32 cellular contexts compared by ENCODE assay signal in genomic region chr20:10927011-10927583, GRCh38.
DNase-seq lines count a peak whose midpoint lies in the region; ATAC-seq, FAIRE-seq and TF ChIP-seq lines count a peak whose summit lies in the region.
"Had no signal": no experiment of that assay in that cellular context is flagged by ENCODE, and none has a peak within 500 bp of the region (broad histone marks: within the 10 kb centered on the region; RNA-seq: fewer than 3 reads in every experiment).

No MANE protein-coding gene starts in this region.

- no peaks in the 10 kb centered on the region for H3K4me1 Mint-ChIP-seq in activated CD4-positive, alpha-beta T cell treated with anti-CD3 and anti-CD28 coated beads for 36 hours
- H3K4me1 Mint-ChIP-seq: stimulated activated memory B cell treated with anti-CD40 and anti-IgM and Interleukin-4, amounts not matched to agents 10 μg/mL and 1 μg/mL and 100 μg/mL, for 72 hours had no signal

- no peaks in the 10 kb centered on the region for H3K79me2 ChIP-seq in hepatocyte

- H3K27ac ChIP-seq in A549 (peak overlapping the region in 1 of 2 experiments; percentile 30; a peak in 2 of 6 replicates), hepatocyte (no peak overlapping the region)
- H3K27ac ChIP-seq: colonic mucosa, gastroesophageal sphincter, transverse colon had no signal

- TF ChIP-seq CTCF in A549 (IDR thresholded peaks at IDR 0.05) (no peak), hepatocyte (IDR thresholded peaks at IDR 0.05; ENCODE audit: poor library complexity) (no peak)

- no peak for TF ChIP-seq RAD21 in A549 (conservative IDR thresholded peaks at IDR 0.05 in 1 of 2, IDR thresholded peaks at IDR 0.05 in 1 of 2)

- no peaks in the 10 kb centered on the region for H3K36me3 Mint-ChIP-seq in activated CD4-positive, alpha-beta T cell treated with anti-CD3 and anti-CD28 coated beads for 36 hours (ENCODE audit: low read depth)
- H3K36me3 Mint-ChIP-seq: stimulated activated memory B cell treated with anti-CD40 and anti-IgM and Interleukin-4, amounts not matched to agents 10 μg/mL and 1 μg/mL and 100 μg/mL, for 72 hours had no signal

- H3K27ac Mint-ChIP-seq in activated CD4-positive, alpha-beta T cell treated with anti-CD3 and anti-CD28 coated beads for 36 hours = no peak overlapping the region
- H3K27ac Mint-ChIP-seq: activated CD8-positive, alpha-beta T cell treated with anti-CD3 and anti-CD28 coated beads, Interleukin-2, amount 10 ng/mL, durations not matched to agents 7 days and 5 days; activated naive CD4-positive, alpha-beta T cell treated with anti-CD3 and anti-CD28 coated beads, Interleukin-2, amount 50 U/mL, for 72 hours; activated T-helper 2 cell treated with anti-CD3 and anti-CD28 coated beads, Interferon-gamma antibody, Interleukin-2, Interleukin-4, amounts not matched to agents 10 μg/mL and 5 μg/mL and 100 μg/mL, durations not matched to agents 14 hours and 24 hours and 36 hours; CD4-positive, alpha-beta T cell; H9; nephron progenitor cell; stimulated activated memory B cell treated with anti-CD40 and anti-IgM and Interleukin-4, amounts not matched to agents 10 μg/mL and 1 μg/mL and 100 μg/mL, for 72 hours had no signal

- H3K4me1 ChIP-seq in A549 (peaks cover 51% of the 10 kb centered on the region), hepatocyte (ENCODE audit: insufficient read depth) (peaks cover 30% of the 10 kb centered on the region)
- H3K4me1 ChIP-seq: colonic mucosa had no signal

- H3K4me2 ChIP-seq in A549 (no peak overlapping the region), hepatocyte (no peak overlapping the region)

- no peaks in the 10 kb centered on the region for H4K20me1 ChIP-seq in hepatocyte (ENCODE audit: insufficient read depth, poor library complexity, severe bottlenecking)

- DNase-seq in A549 (ENCODE audit: low read depth in 1 of 2, low spot score in 1 of 2) (no peak), LHCN-M2 (ENCODE audit: low read depth) (peak; percentile 24), NCI-H2107 treated with DMSO at 0.1 percent for 48 hours (lab: John Stamatoyannopoulos, UW; ENCODE audit: unreplicated experiment) (peak; percentile 84), astrocyte of the hippocampus (ENCODE audit: low read depth, low spot score) (peak; percentile 43), DMS114 treated with DMSO at 0.1 percent for 48 hours (lab: John Stamatoyannopoulos, UW; ENCODE audit: unreplicated experiment) (no peak), hepatocyte (ENCODE audit: low spot score) (no peak)
- no peak for DNase-seq in activated CD4-positive, alpha-beta T cell treated with anti-CD3 and anti-CD28 coated beads for 36 hours
- DNase-seq: activated CD4-positive, CD25-positive, alpha-beta regulatory T cell treated with anti-CD3 and anti-CD28 coated beads, Interleukin-2, amount 50 U/mL, for 72 hours; activated CD8-positive, alpha-beta T cell treated with anti-CD3 and anti-CD28 coated beads, Interleukin-2, amount 10 ng/mL, durations not matched to agents 7 days and 5 days; amygdala; CD4-positive, alpha-beta T cell; colonic mucosa; effector CD4-positive, alpha-beta T cell; H9; hippocampal formation; Kasumi-1; left cardiac atrium; MV-4-11; NCI-H2171; NCI-H69; nephron progenitor cell; Right ventricle myocardium superior; transverse colon had no signal

- ATAC-seq in A549 (no peak), HG03460 (IDR thresholded peaks at IDR 0.05; ENCODE audit: unreplicated experiment) (no peak)
- ATAC-seq in activated CD4-positive, alpha-beta T cell treated with anti-CD3 and anti-CD28 coated beads for 36 hours = no peak
- ATAC-seq: activated CD8-positive, alpha-beta T cell treated with anti-CD3 and anti-CD28 coated beads, Interleukin-2, amount 10 ng/mL, durations not matched to agents 7 days and 5 days; activated naive CD4-positive, alpha-beta T cell treated with anti-CD3 and anti-CD28 coated beads, Interleukin-2, amount 50 U/mL, for 72 hours; gastroesophageal sphincter; left cardiac atrium; Panc1; stimulated activated memory B cell treated with anti-CD40 and anti-IgM and Interleukin-4, amounts not matched to agents 10 μg/mL and 1 μg/mL and 100 μg/mL, for 72 hours had no signal

- H3K36me3 ChIP-seq in hepatocyte (replicated peaks; ENCODE audit: insufficient read depth, low read depth) = no peaks in the 10 kb centered on the region
- H3K36me3 ChIP-seq: colonic mucosa, gastroesophageal sphincter, transverse colon had no signal

- no peak for TF ChIP-seq POLR2A in A549 (IDR thresholded peaks at IDR 0.05; ENCODE audit: low read length)

- 80% methylated on average over 5 of the region's 5 CpGs for WGBS in A549 (ENCODE audit: missing lambda C conversion rate)
- WGBS in hepatocyte (ENCODE audit: low lambda C conversion rate, missing lambda C conversion rate) = 91% methylated on average over 5 of the region's 5 CpGs

- peak; percentile 63 for FAIRE-seq in A549 (lab: Jason Lieb, UNC)
- FAIRE-seq: D721Med, GM12892 had no signal

- H3K4me3 Mint-ChIP-seq in activated CD4-positive, alpha-beta T cell treated with anti-CD3 and anti-CD28 coated beads for 36 hours = no peak overlapping the region
- H3K4me3 Mint-ChIP-seq: activated CD8-positive, alpha-beta T cell treated with anti-CD3 and anti-CD28 coated beads, Interleukin-2, amount 10 ng/mL, durations not matched to agents 7 days and 5 days; CD4-positive, alpha-beta T cell; H9; nephron progenitor cell; stimulated activated memory B cell treated with anti-CD40 and anti-IgM and Interleukin-4, amounts not matched to agents 10 μg/mL and 1 μg/mL and 100 μg/mL, for 72 hours had no signal

- no peaks in the 10 kb centered on the region for H3K27me3 Mint-ChIP-seq in activated CD4-positive, alpha-beta T cell treated with anti-CD3 and anti-CD28 coated beads for 36 hours
- H3K27me3 Mint-ChIP-seq: CD4-positive, alpha-beta T cell; stimulated activated memory B cell treated with anti-CD40 and anti-IgM and Interleukin-4, amounts not matched to agents 10 μg/mL and 1 μg/mL and 100 μg/mL, for 72 hours had no signal

- H3K9me3 Mint-ChIP-seq in activated CD4-positive, alpha-beta T cell treated with anti-CD3 and anti-CD28 coated beads for 36 hours (ENCODE audit: low read depth) = peaks cover 14% of the 10 kb centered on the region
- H3K9me3 Mint-ChIP-seq: H9 had no signal

- H3K9me2 ChIP-seq in hepatocyte (replicated peaks; ENCODE audit: insufficient read depth) = no peaks in the 10 kb centered on the region

- intact Hi-C loops in activated CD4-positive, alpha-beta T cell treated with anti-CD3 and anti-CD28 coated beads for 36 hours (cut with DNase I, micrococcal nuclease) = no loop called here

- CTCF ChIA-PET in A549 (lab: Yijun Ruan, JAX) = interaction anchor here (0.8 to 1.4 kb wide), 6 partner anchors 8 to 60 kb away, joined by 3 to 4 read pairs (median 3); no protein-coding TSS in a partner anchor
- CTCF ChIA-PET in activated CD4-positive, alpha-beta T cell treated with anti-CD3 and anti-CD28 coated beads for 36 hours (lab: Charles Lee) = no interaction called here

- peaks cover 5% of the 10 kb centered on the region; the same call in 1 of the 3 replicates for H3K9me3 ChIP-seq in A549
- no peaks in the 10 kb centered on the region for H3K9me3 ChIP-seq in hepatocyte (ENCODE audit: low read depth)
- H3K9me3 ChIP-seq: colonic mucosa, gastroesophageal sphincter, transverse colon had no signal

- H3K27me3 ChIP-seq in hepatocyte = no peaks in the 10 kb centered on the region
- H3K27me3 ChIP-seq: colonic mucosa, gastroesophageal sphincter, transverse colon had no signal

- no peak overlapping the region for H2AFZ ChIP-seq in hepatocyte

- H3K4me3 ChIP-seq in A549 = no peak overlapping the region
- H3K4me3 ChIP-seq in hepatocyte = no peak overlapping the region
- H3K4me3 ChIP-seq: colonic mucosa, gastroesophageal sphincter, lung, transverse colon had no signal

- no peak for TF ChIP-seq EP300 in A549 (IDR thresholded peaks at IDR 0.05)

- POLR2A ChIA-PET in A549 (lab: Yijun Ruan, JAX) = no interaction called here
- POLR2A ChIA-PET in activated CD4-positive, alpha-beta T cell treated with anti-CD3 and anti-CD28 coated beads for 36 hours (lab: Charles Lee) = no interaction called here

TF ChIP-seq in A549, 52 proteins besides CTCF, POLR2A, EP300 and RAD21 (continues in another document):
- no peak for TF ChIP-seq FOXS1 (CRISPR knock-in tag; IDR thresholded peaks at IDR 0.05)
- no peak for TF ChIP-seq JUN (IDR thresholded peaks at IDR 0.05)
- TF ChIP-seq RNF2 (IDR thresholded peaks at IDR 0.05; ENCODE audit: borderline replicate concordance, low read depth) = no peak
- TF ChIP-seq SMC3 (IDR thresholded peaks at IDR 0.05) = no peak
- TF ChIP-seq RCOR1 (IDR thresholded peaks at IDR 0.05; ENCODE audit: low read depth, low read length) = no peak
- TF ChIP-seq TP53 (CRISPR knock-in tag; IDR thresholded peaks at IDR 0.05) = no peak
- TF ChIP-seq NFE2L2 (conservative IDR thresholded peaks at IDR 0.05; ENCODE audit: low read length) = no peak
- TF ChIP-seq REST (IDR thresholded peaks at IDR 0.05) = no peak
- TF ChIP-seq JUNB (IDR thresholded peaks at IDR 0.05) = no peak

Comparison
In these comparisons a context has a peak if more than half of its experiments do, and no peak if none do; other contexts are left out.
1. DNase-seq: peak in LHCN-M2 (single experiment), NCI-H2107 treated with DMSO at 0.1 percent for 48 hours (single experiment) and astrocyte of the hippocampus (single experiment); none in A549 (0 of 2), DMS114 treated with DMSO at 0.1 percent for 48 hours (single experiment), activated CD4-positive, alpha-beta T cell treated with anti-CD3 and anti-CD28 coated beads for 36 hours (single experiment) and hepatocyte (single experiment).